Comparison of ENCODE assay signal across 8 cellular contexts in genomic region chr12:44930972-44931600, GRCh38. TPM values are rescaled to one million over a fixed set of nuclear protein-coding genes. Genes with fewer than 3 reads are reported as not detected.
DNase-seq lines count a peak whose midpoint lies in the region; ATAC-seq, FAIRE-seq and TF ChIP-seq lines count a peak whose summit lies in the region.

No MANE protein-coding gene starts in this region.

- no peak overlapping the region for H3K9ac ChIP-seq in keratinocyte (ENCODE audit: control insufficient read depth, extremely low read depth, insufficient read depth, low read length)

- TF ChIP-seq CTCF in body of pancreas (IDR thresholded peaks at IDR 0.05) (peak; percentile 27 to 68 (median 59)), keratinocyte (optimal IDR thresholded peaks at IDR 0.05 in 1 of 3, IDR thresholded peaks at IDR 0.05 in 1 of 3, conservative IDR thresholded peaks at IDR 0.05 in 1 of 3; ENCODE audit: extremely low read depth in 1 of 3, insufficient read depth in 2 of 3, low read length in 3 of 3) (peak in 2 of 3 experiments; percentile 8 to 23), type B pancreatic cell (conservative IDR thresholded peaks at IDR 0.05) (peak; percentile 90)

- H3K36me3 ChIP-seq in body of pancreas (replicated peaks in 1 of 2; ENCODE audit: insufficient read depth in 1 of 2, low read depth in 2 of 2) (no peaks in the 10 kb centered on the region), keratinocyte (ENCODE audit: control insufficient read depth in 2 of 2, extremely low read depth in 1 of 2, insufficient read depth in 2 of 2, low read length in 2 of 2) (no peaks in the 10 kb centered on the region), MG63 (no peaks in the 10 kb centered on the region)

- H3K4me1 ChIP-seq in body of pancreas, result no peaks in the 10 kb centered on the region
- H3K4me1 ChIP-seq in keratinocyte (ENCODE audit: control insufficient read depth, extremely low read depth, insufficient read depth, low read length), result no peaks in the 10 kb centered on the region

- H3K4me1 Mint-ChIP-seq in type B pancreatic cell (ENCODE audit: unreplicated experiment), result no peaks in the 10 kb centered on the region

- H3K4me3 Mint-ChIP-seq in type B pancreatic cell, result no peak overlapping the region

- no peak overlapping the region for H3K4me3 ChIP-seq in body of pancreas
- no peak overlapping the region for H3K4me3 ChIP-seq in keratinocyte (ENCODE audit: control insufficient read depth in 2 of 3, extremely low read depth in 1 of 3, insufficient read depth in 2 of 3, low read depth in 1 of 3, low read length in 3 of 3)
- no peak overlapping the region for H3K4me3 ChIP-seq in MG63

- no peaks in the 10 kb centered on the region for H3K79me2 ChIP-seq in keratinocyte (ENCODE audit: control insufficient read depth, insufficient read depth, low read length)

- DNase-seq in GM04504 (ENCODE audit: low read depth) (peak; percentile 29), NCI-H526 (lab: John Stamatoyannopoulos, UW) (peak; percentile 41 to 87), body of pancreas (no peak), keratinocyte (ENCODE audit: low read depth, low spot score) (peak; percentile 13), type B pancreatic cell (ENCODE audit: extremely low spot score, unreplicated experiment) (no peak), MG63 (no peak)

- no peak overlapping the region for H3K4me2 ChIP-seq in keratinocyte (ENCODE audit: control insufficient read depth, extremely low read depth, insufficient read depth, low read depth, low read length)

- intact Hi-C loops in body of pancreas (cut with DNase I), result no loop called here

- no peak for FAIRE-seq in keratinocyte (lab: Jason Lieb, UNC)

- 23% methylated on average over 4 of the region's 4 CpGs for WGBS in body of pancreas, 2 donors

- peak; percentile 63 for ATAC-seq in HG03520 (IDR thresholded peaks at IDR 0.05; ENCODE audit: unreplicated experiment)
- ATAC-seq in body of pancreas, result no peak
- no peak for ATAC-seq in HG03039 (IDR thresholded peaks at IDR 0.05; ENCODE audit: unreplicated experiment)

- no peaks in the 10 kb centered on the region for H3K27me3 ChIP-seq in body of pancreas
- no peaks in the 10 kb centered on the region for H3K27me3 ChIP-seq in keratinocyte (ENCODE audit: control insufficient read depth, extremely low read depth, insufficient read depth, low read length)
- H3K27me3 ChIP-seq in MG63, result no peaks in the 10 kb centered on the region

- TF ChIP-seq POLR2A in body of pancreas (IDR thresholded peaks at IDR 0.05), result no peak

- H4K20me1 ChIP-seq in keratinocyte (ENCODE audit: control insufficient read depth, extremely low read depth, insufficient read depth, low read length), result no peaks in the 10 kb centered on the region

- no peaks in the 10 kb centered on the region for H3K36me3 Mint-ChIP-seq in type B pancreatic cell

- no peak overlapping the region for H3K27ac Mint-ChIP-seq in type B pancreatic cell

- dilution Hi-C loops in keratinocyte (cut with MboI; ENCODE audit: extremely low pct_ligation_motif_present, low sequenced_read_pairs), result no loop called here

- no peak overlapping the region for H3K27ac ChIP-seq in body of pancreas
- no peak overlapping the region for H3K27ac ChIP-seq in keratinocyte (ENCODE audit: control insufficient read depth, insufficient read depth, low read length)

- H3K27me3 Mint-ChIP-seq in type B pancreatic cell, result peaks cover 8% of the 10 kb centered on the region

- no peak overlapping the region for H2AFZ ChIP-seq in keratinocyte (ENCODE audit: control insufficient read depth, low read length)

- H3K9me3 ChIP-seq in body of pancreas (no peaks in the 10 kb centered on the region), keratinocyte (ENCODE audit: control insufficient read depth, low read depth, low read length) (no peaks in the 10 kb centered on the region), MG63 (no peaks in the 10 kb centered on the region)

- no peaks in the 10 kb centered on the region for H3K9me1 ChIP-seq in keratinocyte (ENCODE audit: control insufficient read depth, extremely low read depth, insufficient read depth, low read length)

- H3K9me3 Mint-ChIP-seq in type B pancreatic cell, result no peaks in the 10 kb centered on the region

RNA-seq across cellular contexts. Expression of gene NELL2, which starts 55.0 kb away (rescaled TPM):
- 1 to 10 TPM in 1 of 2 donors, not detected in 1; 3.6 TPM for total RNA-seq in body of pancreas
- 0.23 to 0.58 TPM (median 0.40 TPM) in 3 replicates for polyA plus RNA-seq in keratinocyte
- polyA plus RNA-seq in keratinocyte (2011; ENCODE audit: low read depth), result 0.89 TPM
- polyA plus RNA-seq in keratinocyte (2011; cell fraction: cytosol; rRNA removed), result 0.33 and 0.44 TPM in 2 replicates
- polyA plus RNA-seq in keratinocyte (2011; cell fraction: nucleus; rRNA removed), result 1.0 and 1.3 TPM in 2 replicates
- polyA plus RNA-seq in keratinocyte (2012; ENCODE audit: low replicate concordance), result 0.37 and 0.39 TPM in 2 replicates
- 3.2 to 5.1 TPM in 2 of 3 replicates, not detected in the other for polyA minus RNA-seq in keratinocyte
- polyA minus RNA-seq in keratinocyte (2011; cell fraction: cytosol; rRNA and poly(A)+ RNA removed), result not detected
- polyA minus RNA-seq in keratinocyte (2011; cell fraction: nucleus; rRNA and poly(A)+ RNA removed), result 0.74 and 2.2 TPM in 2 replicates
- total RNA-seq in type B pancreatic cell (ENCODE audit: low replicate concordance), result 10.4 and 27.1 TPM in 2 replicates
- 3.8 TPM in 1 of 2 replicates, not detected in the other for total RNA-seq in MG63 (2014; rRNA removed; shearing (Covaris generic); ENCODE audit: low replicate concordance)

Comparison
In these comparisons a context has a peak if more than half of its experiments do, and no peak if none do; other contexts are left out.
1. DNase-seq: peak in GM04504 (single experiment), NCI-H526 (2 of 2) and keratinocyte (single experiment); none in body of pancreas (0 of 4), type B pancreatic cell (single experiment) and MG63 (single experiment).
2. CTCF ChIP-seq: peak in every context shown above with its lines; median percentile 90 in type B pancreatic cell; 59 in body of pancreas; 16 in keratinocyte.